ENCODE assay signal across 15 cellular contexts in genomic region chr1:32392358-32392757, GRCh38. TPM values are rescaled to one million over a fixed set of nuclear protein-coding genes. Genes with fewer than 3 reads are reported as not detected.
DNase-seq lines count a peak whose midpoint lies in the region; ATAC-seq, FAIRE-seq and TF ChIP-seq lines count a peak whose summit lies in the region.
"Had no signal": no experiment of that assay in that cellular context is flagged by ENCODE, and none has a peak within 500 bp of the region (broad histone marks: within the 10 kb centered on the region; RNA-seq: fewer than 3 reads in every experiment).

No MANE protein-coding gene starts in this region.

- no peak for DNase-seq in CD4-positive, CD25-positive, alpha-beta regulatory T cell
- peak; percentile 7 for DNase-seq in KBM-7
- DNase-seq in cardiac fibroblast (ENCODE audit: low read depth in 2 of 2), result peak; percentile 28 to 79
- DNase-seq in natural killer cell, result no peak
- no peak for DNase-seq in left colon
- DNase-seq in GM12891 (ENCODE audit: insufficient read length, low spot score), result no peak
- no peak for DNase-seq in NCI-H128 (lab: John Stamatoyannopoulos, UW; ENCODE audit: unreplicated experiment)
- DNase-seq: DMS 273 treated with DMSO at 0.1 percent for 48 hours, mucosa of descending colon, MV-4-11, NCI-H446 treated with DMSO at 0.1 percent for 48 hours, SHP77, small intestine had no signal

- TF ChIP-seq POLR2A in GM12891 (IDR thresholded peaks at IDR 0.05; ENCODE audit: low read depth, low read length), result no peak

- no peaks in the 10 kb centered on the region for H3K27me3 ChIP-seq in CD4-positive, CD25-positive, alpha-beta regulatory T cell (ENCODE audit: control insufficient read depth, insufficient read depth, low read length)

- H3K4me3 ChIP-seq in CD4-positive, CD25-positive, alpha-beta regulatory T cell (ENCODE audit: low read depth, low read length), result peak overlapping the region; percentile 26
- no peak overlapping the region for H3K4me3 ChIP-seq in cardiac fibroblast (replicated peaks in 1 of 2; ENCODE audit: low read depth in 2 of 2, low read length in 2 of 2)
- H3K4me3 ChIP-seq: mucosa of descending colon had no signal

- FAIRE-seq in GM12891 (lab: Jason Lieb, UNC), result no peak
- FAIRE-seq: GM12878, small intestine had no signal

- peaks cover 4% of the 10 kb centered on the region for H3K36me3 Mint-ChIP-seq in CD4-positive, CD25-positive, alpha-beta regulatory T cell
- H3K36me3 Mint-ChIP-seq in natural killer cell, result no peaks in the 10 kb centered on the region

- peak overlapping the region in 2 of 3 donors; percentile 27 to 78 for H3K27ac Mint-ChIP-seq in CD4-positive, CD25-positive, alpha-beta regulatory T cell
- peak overlapping the region in 1 of 2 donors; percentile 53 for H3K27ac Mint-ChIP-seq in natural killer cell

- no peaks in the 10 kb centered on the region for H3K9me3 ChIP-seq in CD4-positive, CD25-positive, alpha-beta regulatory T cell (ENCODE audit: control insufficient read depth in 2 of 2, low read length in 2 of 2)
- H3K9me3 ChIP-seq: mucosa of descending colon had no signal

- peak overlapping the region in 3 of 4 donors; percentile 75 to 100 (median 99) for H3K4me3 Mint-ChIP-seq in CD4-positive, CD25-positive, alpha-beta regulatory T cell
- H3K4me3 Mint-ChIP-seq in natural killer cell, result peak overlapping the region; percentile 57

- H3K4me1 ChIP-seq in CD4-positive, CD25-positive, alpha-beta regulatory T cell (ENCODE audit: control insufficient read depth, insufficient read depth, low read length, poor library complexity, severe bottlenecking), result peaks cover 33% of the 10 kb centered on the region

- in situ Hi-C loops in KBM-7 (cut with MboI; ENCODE audit: low pct_unique_long_range_greater_than_20kb, low sequenced_read_pairs), result no loop called here

- TF ChIP-seq CTCF in cardiac fibroblast (IDR thresholded peaks at IDR 0.05; ENCODE audit: low read depth, low read length), result no peak
- no peak for TF ChIP-seq CTCF in natural killer cell (IDR thresholded peaks at IDR 0.05)

- H3K36me3 ChIP-seq in CD4-positive, CD25-positive, alpha-beta regulatory T cell (ENCODE audit: control insufficient read depth, insufficient read depth, low read length), result peaks cover 31% of the 10 kb centered on the region

- ATAC-seq in CD4-positive, CD25-positive, alpha-beta regulatory T cell (ENCODE audit: low read depth in 2 of 2), result no peak
- no peak for ATAC-seq in natural killer cell
- no peak for ATAC-seq in left colon
- ATAC-seq: activated CD4-positive, CD25-positive, alpha-beta regulatory T cell treated with anti-CD3 and anti-CD28 coated beads, Interleukin-2, amount 50 U/mL, for 24 hours; GM12878; mucosa of descending colon had no signal

- no peaks in the 10 kb centered on the region for H3K9me3 Mint-ChIP-seq in CD4-positive, CD25-positive, alpha-beta regulatory T cell
- H3K9me3 Mint-ChIP-seq in natural killer cell, result no peaks in the 10 kb centered on the region

- no peak overlapping the region for H3K27ac ChIP-seq in CD4-positive, CD25-positive, alpha-beta regulatory T cell (ENCODE audit: insufficient read depth, low read length, poor library complexity, severe bottlenecking)

- peaks cover 3% of the 10 kb centered on the region for H3K27me3 Mint-ChIP-seq in CD4-positive, CD25-positive, alpha-beta regulatory T cell
- peaks cover 0 to 3% of the 10 kb centered on the region in 2 donors for H3K27me3 Mint-ChIP-seq in natural killer cell (ENCODE audit: low read depth in 2 of 2)

- intact Hi-C loops in natural killer cell (cut with micrococcal nuclease), result loop anchor here (5.0 kb wide), 1 partner anchor 40 kb away; no protein-coding TSS in a partner anchor
- intact Hi-C loops in left colon (cut with DNase I, micrococcal nuclease), result no loop called here

- H3K4me1 Mint-ChIP-seq in CD4-positive, CD25-positive, alpha-beta regulatory T cell, result peaks cover 4 to 23% (median 21%) of the 10 kb centered on the region in 4 donors
- H3K4me1 Mint-ChIP-seq in natural killer cell, result peaks cover 21 to 22% of the 10 kb centered on the region in 2 donors

TF ChIP-seq in GM12891, 5 proteins besides CTCF, POLR2A, EP300 and RAD21:
- no peak for TF ChIP-seq SPI1 (IDR thresholded peaks at IDR 0.05; ENCODE audit: low read depth, low read length)
- no peak for TF ChIP-seq TAF1 (IDR thresholded peaks at IDR 0.05; ENCODE audit: low read depth, low read length)
- TF ChIP-seq POLR2AphosphoS5 (IDR thresholded peaks at IDR 0.05; ENCODE audit: low read depth, low read length), result no peak

RNA-seq across cellular contexts. Expression of gene BSDC1, which starts 1.9 kb away (rescaled TPM):
- 198 TPM for total RNA-seq in CD4-positive, CD25-positive, alpha-beta regulatory T cell
- polyA plus RNA-seq in CD4-positive, CD25-positive, alpha-beta regulatory T cell, result 10 to 100 TPM; 27.3 to 45.4 (median 40.1) TPM
- total RNA-seq in natural killer cell, result 100 to 1,000 TPM; 150 to 203 (median 174) TPM
- total RNA-seq in left colon, result 10 to 100 TPM; 73.0 to 87.9 TPM
- 14.9 TPM for polyA plus RNA-seq in GM12891 (2012; ENCODE audit: low read depth, missing spikeins)

RNA-seq across cellular contexts. Expression of gene TSSK3, which starts 30.0 kb away (rescaled TPM):
- 0.76 TPM for total RNA-seq in CD4-positive, CD25-positive, alpha-beta regulatory T cell
- 1 to 10 TPM in 2 of 4 donors, not detected in 2; 1.1 to 1.9 TPM for polyA plus RNA-seq in CD4-positive, CD25-positive, alpha-beta regulatory T cell
- total RNA-seq in natural killer cell (1 to 10 TPM; 1.2 to 3.7 (median 1.4) TPM), left colon (1 to 10 TPM; 1.2 to 1.9 TPM)
- polyA plus RNA-seq in GM12891 (2012; ENCODE audit: low read depth, missing spikeins), result 0.77 TPM

RNA-seq across cellular contexts. Expression of gene FAM229A, which starts 30.1 kb away (rescaled TPM):
- total RNA-seq in CD4-positive, CD25-positive, alpha-beta regulatory T cell, result 43.2 TPM
- polyA plus RNA-seq in CD4-positive, CD25-positive, alpha-beta regulatory T cell, result under 1 TPM in 2 of 4 donors, not detected in 2; 0.14 to 0.31 TPM
- total RNA-seq in natural killer cell (10 to 100 TPM; 18.3 to 23.5 (median 21.0) TPM), left colon (1 to 10 TPM; 7.9 to 8.9 TPM)
- polyA plus RNA-seq in GM12891 (2012; ENCODE audit: low read depth, missing spikeins), result 2.1 TPM

RNA-seq across cellular contexts. Expression of gene MARCKSL1, which starts 56.3 kb away (rescaled TPM):
- total RNA-seq in CD4-positive, CD25-positive, alpha-beta regulatory T cell, result 27.5 TPM
- polyA plus RNA-seq in CD4-positive, CD25-positive, alpha-beta regulatory T cell, result 10 to 100 TPM; 34.4 to 59.4 (median 48.7) TPM
- total RNA-seq in natural killer cell (10 to 100 TPM; 21.7 to 26.1 (median 21.8) TPM), left colon (100 to 1,000 TPM; 135 to 144 TPM)
- polyA plus RNA-seq in GM12891 (2012; ENCODE audit: low read depth, missing spikeins), result 159 TPM

Comparison
In these comparisons a context has a peak if more than half of its experiments do, and no peak if none do; other contexts are left out.
1. DNase-seq: peak in KBM-7 (single experiment) and cardiac fibroblast (2 of 2); none in CD4-positive, CD25-positive, alpha-beta regulatory T cell (0 of 3), natural killer cell (single experiment), left colon (0 of 2), GM12891 (single experiment) and NCI-H128 (single experiment).